ENCODE assay signal across 25 cellular contexts in the genomic region with DNA sequence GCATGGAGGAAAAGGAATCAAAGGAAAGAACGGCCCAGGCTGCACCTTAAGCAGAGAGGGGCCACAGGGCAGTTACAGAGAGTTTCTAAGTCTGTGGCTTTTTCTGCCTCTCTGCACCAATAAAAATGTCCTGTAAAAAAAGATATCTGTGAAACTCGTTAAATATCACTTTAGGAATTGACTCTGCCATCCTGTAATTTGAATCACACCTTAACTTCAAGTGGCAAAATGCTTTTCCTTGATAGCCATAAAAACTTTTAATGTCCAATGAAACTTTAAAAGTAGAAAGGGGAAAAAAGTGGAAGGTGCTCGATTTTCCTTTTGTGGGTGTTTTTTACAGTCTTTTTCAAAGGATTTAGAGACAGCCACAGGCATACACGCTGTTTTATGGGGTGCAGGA.
"Had no signal": no experiment of that assay in that cellular context is flagged by ENCODE, and none has a peak within 500 bp of the region (broad histone marks: within the 10 kb centered on the region; RNA-seq: fewer than 3 reads in every experiment).

No MANE protein-coding gene starts in this region.

- H3K4me3 Mint-ChIP-seq: dendritic cell treated with granulocyte-macrophage colony-stimulating factor and Interleukin-4, amounts not matched to agents 40 ng/mL and 50 ng/mL, for 4 days; effector memory CD8-positive, alpha-beta T cell; endodermal cell had no signal

- ATAC-seq: effector memory CD8-positive, alpha-beta T cell; esophagus mucosa; foreskin keratinocyte; gastrocnemius medialis; gastroesophageal sphincter; heart left ventricle; heart right ventricle had no signal

- H3K27me3 Mint-ChIP-seq: dendritic cell treated with granulocyte-macrophage colony-stimulating factor and Interleukin-4, amounts not matched to agents 40 ng/mL and 50 ng/mL, for 4 days; effector memory CD8-positive, alpha-beta T cell had no signal

- H3K4me3 ChIP-seq: colonic mucosa, coronary artery, dorsolateral prefrontal cortex, esophagus muscularis mucosa, esophagus squamous epithelium, gastrocnemius medialis, gastroesophageal sphincter, heart left ventricle, heart right ventricle had no signal

- H3K9me3 Mint-ChIP-seq: dendritic cell treated with granulocyte-macrophage colony-stimulating factor and Interleukin-4, amounts not matched to agents 40 ng/mL and 50 ng/mL, for 4 days; endodermal cell had no signal

- H3K9me3 ChIP-seq: colonic mucosa, esophagus muscularis mucosa, esophagus squamous epithelium, gastrocnemius medialis, gastroesophageal sphincter, heart left ventricle, heart right ventricle had no signal

- H3K4me1 ChIP-seq: colonic mucosa, esophagus muscularis mucosa, foreskin keratinocyte, gastrocnemius medialis, gastroesophageal sphincter, heart left ventricle, heart right ventricle had no signal

- DNase-seq: colonic mucosa; cortex of kidney; dermis blood vessel endothelial cell; dorsolateral prefrontal cortex; effector CD4-positive, alpha-beta T cell; effector CD8-positive, alpha-beta T cell; effector memory CD4-positive, alpha-beta T cell; effector memory CD8-positive, alpha-beta T cell; endodermal cell; erythroblast; esophagus squamous epithelium; foreskin fibroblast; foreskin keratinocyte; foreskin melanocyte; gastrocnemius medialis; glutamatergic neuron; head of caudate nucleus; heart left ventricle; heart right ventricle had no signal

- H3K4me1 Mint-ChIP-seq: endodermal cell had no signal

- H3K27me3 ChIP-seq: colonic mucosa, esophagus muscularis mucosa, esophagus squamous epithelium, foreskin keratinocyte, gastrocnemius medialis, gastroesophageal sphincter, heart right ventricle had no signal

- H3K27ac Mint-ChIP-seq: dendritic cell treated with granulocyte-macrophage colony-stimulating factor and Interleukin-4, amounts not matched to agents 40 ng/mL and 50 ng/mL, for 4 days; effector memory CD8-positive, alpha-beta T cell; endodermal cell had no signal

- H3K27ac ChIP-seq: colonic mucosa, coronary artery, dorsolateral prefrontal cortex, epithelial cell of prostate, esophagus muscularis mucosa, esophagus squamous epithelium, foreskin keratinocyte, gastrocnemius medialis, gastroesophageal sphincter, heart left ventricle, heart right ventricle had no signal

- H3K36me3 ChIP-seq: colonic mucosa, esophagus muscularis mucosa, esophagus squamous epithelium, gastrocnemius medialis, gastroesophageal sphincter, heart left ventricle, heart right ventricle had no signal
